25 cellular contexts compared by ENCODE assay signal in genomic region chr20:38000293-38000692, GRCh38. TPM values are rescaled to one million over a fixed set of nuclear protein-coding genes. Genes with fewer than 3 reads are reported as not detected.
DNase-seq lines count a peak whose midpoint lies in the region; ATAC-seq, FAIRE-seq and TF ChIP-seq lines count a peak whose summit lies in the region.
"Had no signal": no experiment of that assay in that cellular context is flagged by ENCODE, and none has a peak within 500 bp of the region (broad histone marks: within the 10 kb centered on the region; RNA-seq: fewer than 3 reads in every experiment).

No MANE protein-coding gene starts in this region.

- H3F3A ChIP-seq in neural progenitor cell (ENCODE audit: low read depth): no peaks in the 10 kb centered on the region
- H3F3A ChIP-seq in SK-N-SH (replicated peaks; ENCODE audit: insufficient read depth): peaks cover 25% of the 10 kb centered on the region

- no peak overlapping the region for H3K9ac ChIP-seq in HepG2 (ENCODE audit: insufficient read depth, low read depth, low read length)
- H3K9ac ChIP-seq in neural progenitor cell: no peak overlapping the region
- H3K9ac ChIP-seq in SK-N-SH: no peak overlapping the region
- H3K9ac ChIP-seq: BLaER1 had no signal

- in situ Hi-C loops in HepG2 (cut with HindIII; ENCODE audit: extremely low pct_ligation_motif_present, low pct_unique_long_range_greater_than_20kb): no loop called here

- H2AFZ ChIP-seq in HepG2 (ENCODE audit: low read length) (no peak overlapping the region), neural progenitor cell (replicated peaks) (no peak overlapping the region), SK-N-SH (ENCODE audit: low read depth) (no peak overlapping the region)

- no peaks in the 10 kb centered on the region for H3K9me2 ChIP-seq in SK-N-SH

- H3K9me3 ChIP-seq in HepG2 (ENCODE audit: low read length) (no peaks in the 10 kb centered on the region), right lobe of liver (no peaks in the 10 kb centered on the region), neural progenitor cell (ENCODE audit: low read depth) (no peaks in the 10 kb centered on the region), SK-N-SH (no peaks in the 10 kb centered on the region)
- H3K9me3 ChIP-seq in effector memory CD4-positive, alpha-beta T cell (ENCODE audit: control insufficient read depth, low read length): no peaks in the 10 kb centered on the region
- H3K9me3 ChIP-seq: BLaER1 had no signal

- TF ChIP-seq POLR2A in HepG2 (IDR thresholded peaks at IDR 0.05; ENCODE audit: insufficient read depth in 1 of 2, low read depth in 2 of 2, low read length in 2 of 2): no peak
- TF ChIP-seq POLR2A in right lobe of liver (IDR thresholded peaks at IDR 0.05): no peak

- no peak overlapping the region for H3K4me3 ChIP-seq in HepG2 (replicated peaks in 1 of 3; ENCODE audit: insufficient read depth in 1 of 3, low read depth in 2 of 3, low read length in 3 of 3)
- no peak overlapping the region for H3K4me3 ChIP-seq in right lobe of liver
- no peak overlapping the region for H3K4me3 ChIP-seq in neural progenitor cell
- no peak overlapping the region for H3K4me3 ChIP-seq in effector memory CD4-positive, alpha-beta T cell (ENCODE audit: insufficient read depth, low read depth, low read length, poor library complexity, severe bottlenecking)
- no peak overlapping the region for H3K4me3 ChIP-seq in SK-N-SH (ENCODE audit: low read depth in 2 of 2, low read length in 1 of 2)
- H3K4me3 ChIP-seq: BLaER1, GM12878 had no signal

- H3K4me1 ChIP-seq in HepG2 (ENCODE audit: insufficient read depth, low read length) (no peaks in the 10 kb centered on the region), right lobe of liver (no peaks in the 10 kb centered on the region), neural progenitor cell (no peaks in the 10 kb centered on the region), SK-N-SH (ENCODE audit: control insufficient read depth in 1 of 2, insufficient read depth in 2 of 2, low read depth in 1 of 2, low read length in 1 of 2) (peaks cover 7 to 18% of the 10 kb centered on the region in 2 experiments; a peak in 3 of 4 replicates)
- no peaks in the 10 kb centered on the region for H3K4me1 ChIP-seq in effector memory CD4-positive, alpha-beta T cell (ENCODE audit: control insufficient read depth, insufficient read depth, low read length, poor library complexity, severe bottlenecking)
- H3K4me1 ChIP-seq: BLaER1 had no signal

- TF ChIP-seq EP300 in HepG2 (IDR thresholded peaks at IDR 0.05; ENCODE audit: low read depth in 2 of 2, low read length in 2 of 2) (no peak), HepG2 (CRISPR knock-in tag; IDR thresholded peaks at IDR 0.05; ENCODE audit: borderline replicate concordance) (no peak), SK-N-SH (IDR thresholded peaks at IDR 0.05; ENCODE audit: borderline replicate concordance in 1 of 2, low read depth in 1 of 2, low read length in 1 of 2) (no peak)

- no peaks in the 10 kb centered on the region for H3K27me3 ChIP-seq in HepG2 (ENCODE audit: control insufficient read depth in 1 of 2, insufficient read depth in 2 of 2, low read length in 2 of 2)
- H3K27me3 ChIP-seq in right lobe of liver: no peaks in the 10 kb centered on the region
- no peaks in the 10 kb centered on the region for H3K27me3 ChIP-seq in neural progenitor cell
- no peaks in the 10 kb centered on the region for H3K27me3 ChIP-seq in effector memory CD4-positive, alpha-beta T cell (replicated peaks; ENCODE audit: control insufficient read depth, insufficient read depth, low read length, poor library complexity, severe bottlenecking)
- H3K27me3 ChIP-seq in SK-N-SH (ENCODE audit: insufficient read depth): no peaks in the 10 kb centered on the region
- H3K27me3 ChIP-seq: BLaER1 had no signal

- TF ChIP-seq CTCF in HepG2 (CRISPR knock-in tag; IDR thresholded peaks at IDR 0.05) (no peak), right lobe of liver (IDR thresholded peaks at IDR 0.05) (no peak), neural progenitor cell (IDR thresholded peaks at IDR 0.05) (no peak), SK-N-SH (IDR thresholded peaks at IDR 0.05) (no peak), natural killer cell (IDR thresholded peaks at IDR 0.05) (no peak)

- H3K79me2 ChIP-seq in HepG2 (ENCODE audit: insufficient read depth, low read length) (no peaks in the 10 kb centered on the region), neural progenitor cell (ENCODE audit: low read depth) (no peaks in the 10 kb centered on the region), SK-N-SH (ENCODE audit: insufficient read depth) (0 out of 2 replicates have a peak, but pooled peaks cover 5% of the 10 kb centered on the region)

- peaks cover 58 to 96% of the 10 kb centered on the region in 2 experiments for H3K36me3 ChIP-seq in HepG2 (replicated peaks in 1 of 2; ENCODE audit: control insufficient read depth in 1 of 2, insufficient read depth in 2 of 2, low read length in 2 of 2)
- H3K36me3 ChIP-seq in right lobe of liver: peaks cover 6 to 70% (median 17%) of the 10 kb centered on the region in 4 donors
- peaks cover 5% of the 10 kb centered on the region for H3K36me3 ChIP-seq in neural progenitor cell
- H3K36me3 ChIP-seq in effector memory CD4-positive, alpha-beta T cell (ENCODE audit: control insufficient read depth, insufficient read depth, low read length): peaks cover 68% of the 10 kb centered on the region
- peaks cover 30 to 66% of the 10 kb centered on the region in 2 experiments for H3K36me3 ChIP-seq in SK-N-SH (replicated peaks in 1 of 2; ENCODE audit: control insufficient read depth in 1 of 2, insufficient read depth in 2 of 2, low read length in 1 of 2)

- H3K27ac Mint-ChIP-seq in neural progenitor cell (no peak overlapping the region), natural killer cell (no peak overlapping the region)

- no peak for FAIRE-seq in HepG2 (lab: Jason Lieb, UNC)
- FAIRE-seq: A204.1, GM12878, GM18507 had no signal

- no peak overlapping the region for H3K4me2 ChIP-seq in HepG2 (ENCODE audit: low read depth, low read length)
- H3K4me2 ChIP-seq in neural progenitor cell: no peak overlapping the region
- H3K4me2 ChIP-seq in SK-N-SH: no peak overlapping the region
- H3K4me2 ChIP-seq: BLaER1 had no signal

- H4K20me1 ChIP-seq in HepG2 (ENCODE audit: insufficient read depth, low read length) (no peaks in the 10 kb centered on the region), neural progenitor cell (ENCODE audit: low read depth) (peaks cover 7% of the 10 kb centered on the region), SK-N-SH (ENCODE audit: insufficient read depth) (peaks cover 6% of the 10 kb centered on the region; the same call in 1 of the 2 replicates)

- 96% methylated on average over 13 of the region's 13 CpGs for WGBS in HepG2 (ENCODE audit: low lambda C conversion rate)
- WGBS in right lobe of liver (ENCODE audit: insufficient coverage, low coverage, low lambda C conversion rate, missing lambda C conversion rate): 94% methylated on average over 5 of the region's 13 CpGs
- WGBS in SK-N-SH (ENCODE audit: low lambda C conversion rate): 99% methylated on average over 13 of the region's 13 CpGs

- H3K36me3 Mint-ChIP-seq in neural progenitor cell (peaks cover 31% of the 10 kb centered on the region), natural killer cell (peaks cover 42% of the 10 kb centered on the region)

- H3K27me3 Mint-ChIP-seq in neural progenitor cell (ENCODE audit: insufficient read depth, low read depth) (peaks cover 2% of the 10 kb centered on the region), natural killer cell (ENCODE audit: low read depth in 2 of 2) (no peaks in the 10 kb centered on the region)
- H3K27me3 Mint-ChIP-seq: CD8-positive, alpha-beta memory T cell had no signal

- intact Hi-C loops in HepG2 (cut with micrococcal nuclease; ENCODE audit: unreplicated experiment) (no loop called here), right lobe of liver (cut with DNase I) (no loop called here), natural killer cell (cut with micrococcal nuclease) (no loop called here)

- BruUV-seq in HepG2 (replicated peaks; lab: Mats Ljungman, UMichigan): no TSS peak

- no peak for TF ChIP-seq RAD21 in HepG2 (CRISPR knock-in tag; IDR thresholded peaks at IDR 0.05)
- no peak for TF ChIP-seq RAD21 in SK-N-SH (IDR thresholded peaks at IDR 0.05; ENCODE audit: low read length)

- H3K9me3 Mint-ChIP-seq in neural progenitor cell: no peaks in the 10 kb centered on the region
- no peaks in the 10 kb centered on the region for H3K9me3 Mint-ChIP-seq in natural killer cell
- H3K9me3 Mint-ChIP-seq: CD8-positive, alpha-beta memory T cell had no signal

- POLR2A ChIA-PET in HepG2 (lab: Yijun Ruan, JAX) (no interaction called here), SK-N-SH (lab: Yijun Ruan, JAX) (no interaction called here)

- H3K4me1 Mint-ChIP-seq in neural progenitor cell (peaks cover 13% of the 10 kb centered on the region), natural killer cell (no peaks in the 10 kb centered on the region)

- DNase-seq in HepG2 (ENCODE audit: low spot score) (no peak), right lobe of liver (no peak), neural progenitor cell (ENCODE audit: low spot score) (peak; percentile 16), NCI-H187 (lab: John Stamatoyannopoulos, UW) (no peak), SK-N-SH (no peak), natural killer cell (no peak)
- no peak for DNase-seq in effector memory CD4-positive, alpha-beta T cell
- DNase-seq: CD8-positive, alpha-beta memory T cell; DMS53; EL; GOT3; KG1; NCI-H1105 treated with DMSO at 0.1 percent for 48 hours; NCI-H1694; NCI-H2107; NCI-H510A; NCI-H774; OCI-M1; SHP77 had no signal

- no peak overlapping the region for H3K27ac ChIP-seq in HepG2 (ENCODE audit: extremely low read length, insufficient read depth, low read length)
- no peak overlapping the region for H3K27ac ChIP-seq in right lobe of liver
- H3K27ac ChIP-seq in cingulate gyrus (ENCODE audit: low read depth, low read length): peak overlapping the region; percentile 63
- no peak overlapping the region for H3K27ac ChIP-seq in neural progenitor cell
- no peak overlapping the region for H3K27ac ChIP-seq in effector memory CD4-positive, alpha-beta T cell (ENCODE audit: insufficient read depth, low read length, poor library complexity, severe bottlenecking)
- no peak overlapping the region for H3K27ac ChIP-seq in SK-N-SH (ENCODE audit: low read depth in 2 of 2, low read length in 1 of 2)
- H3K27ac ChIP-seq: BLaER1 had no signal

- H3K4me3 Mint-ChIP-seq in neural progenitor cell (no peak overlapping the region), natural killer cell (no peak overlapping the region)
- H3K4me3 Mint-ChIP-seq: CD8-positive, alpha-beta memory T cell had no signal

- ATAC-seq in HepG2 (no peak; the same call in 2 of the 3 replicates), right lobe of liver (no peak), natural killer cell (no peak)
- ATAC-seq: GM12878, HCT116 had no signal

- CTCF ChIA-PET in HepG2 (lab: Yijun Ruan, JAX; ENCODE audit: low intra/inter-chr PET ratio, low total read pairs): no interaction called here
- CTCF ChIA-PET in SK-N-SH (lab: Yijun Ruan, JAX): interaction anchor here (1.2 to 1.8 kb wide), 2 partner anchors 12 to 97 kb away, joined by 3 to 5 read pairs; partner anchors contain the start of gene VSTM2L

RNA-seq across cellular contexts. Expression of gene TTI1, which starts 33.0 kb away (rescaled TPM):
- total RNA-seq in HepG2 (2016; rRNA removed; fragmentation: Illumina TruSeq; extraction: Trizol) (39.8 and 51.7 TPM in 2 replicates), right lobe of liver (10 to 100 TPM in 4 of 6 experiments, 1 to 10 TPM in 2; 8.6 to 14.3 (median 11.3) TPM), neural progenitor cell (ENCODE audit: low replicate concordance) (52.1 and 55.9 TPM in 2 replicates), natural killer cell (10 to 100 TPM; 15.9 to 23.9 (median 18.9) TPM)
- 4.3 and 5.3 TPM in 2 replicates for total RNA-seq in HepG2 (2016; cell fraction: cytosol; rRNA removed; fragmentation: Illumina TruSeq; extraction: Trizol; ENCODE audit: low read depth)
- 39.0 and 48.3 TPM in 2 replicates for total RNA-seq in HepG2 (2016; cell fraction: insoluble cytoplasmic fraction; rRNA removed; fragmentation: Illumina TruSeq; extraction: Trizol)
- total RNA-seq in HepG2 (2016; cell fraction: membrane; rRNA removed; fragmentation: Illumina TruSeq; extraction: Trizol): 12.1 and 12.8 TPM in 2 replicates
- 53.4 and 63.7 TPM in 2 replicates for total RNA-seq in HepG2 (2016; cell fraction: nucleus; rRNA removed; fragmentation: Illumina TruSeq; extraction: Trizol)
- polyA plus RNA-seq in HepG2 (2011; rRNA removed) (21.5 and 22.9 TPM in 2 replicates), SK-N-SH (2012; rRNA removed) (14.7 and 15.6 TPM in 2 replicates)
- polyA plus RNA-seq in HepG2 (2011; cell fraction: cytosol; rRNA removed): 15.4 and 16.2 TPM in 2 replicates
- 16.1 and 18.5 TPM in 2 replicates for polyA plus RNA-seq in HepG2 (2011; cell fraction: nucleus; rRNA removed)
- 15.4 and 20.9 TPM in 2 replicates for polyA plus RNA-seq in HepG2 (2012)
- polyA plus RNA-seq in HepG2 (2016; cell fraction: cytosol; fragmentation: Illumina TruSeq; extraction: Trizol; ENCODE audit: low read depth): 2.1 and 2.4 TPM in 2 replicates
- 23.2 and 30.3 TPM in 2 replicates for polyA plus RNA-seq in HepG2 (2016; cell fraction: insoluble cytoplasmic fraction; fragmentation: Illumina TruSeq; extraction: Trizol; ENCODE audit: low read depth)
- polyA plus RNA-seq in HepG2 (2016; cell fraction: membrane; fragmentation: Illumina TruSeq; extraction: Trizol; ENCODE audit: low read depth): 3.8 and 4.7 TPM in 2 replicates
- 32.5 and 34.5 TPM in 2 replicates for polyA plus RNA-seq in HepG2 (2016; cell fraction: nucleus; fragmentation: Illumina TruSeq; extraction: Trizol; ENCODE audit: insufficient read depth, low read depth)
- 67.8 and 87.6 TPM in 2 replicates for polyA minus RNA-seq in HepG2 (2011; rRNA and poly(A)+ RNA removed; ENCODE audit: low replicate concordance)
- 20.3 and 23.7 TPM in 2 replicates for polyA minus RNA-seq in HepG2 (2011; cell fraction: cytosol; rRNA and poly(A)+ RNA removed)
- 72.5 and 93.6 TPM in 2 replicates for polyA minus RNA-seq in HepG2 (2011; cell fraction: nucleus; rRNA and poly(A)+ RNA removed)
- polyA plus RNA-seq in SK-N-SH (2012; cell fraction: cytosol; rRNA removed): 10.3 and 12.2 TPM in 2 replicates
- polyA plus RNA-seq in SK-N-SH (2012; cell fraction: nucleus; rRNA removed): 14.8 and 19.5 TPM in 2 replicates

RNA-seq across cellular contexts. Expression of gene RPRD1B, which starts 33.3 kb away (rescaled TPM):
- total RNA-seq in HepG2 (2016; rRNA removed; fragmentation: Illumina TruSeq; extraction: Trizol) (41.5 and 45.6 TPM in 2 replicates), right lobe of liver (100 to 1,000 TPM in 1 of 6 experiments, 10 to 100 TPM in 5; 25.0 to 153 (median 37.9) TPM), neural progenitor cell (ENCODE audit: low replicate concordance) (21.6 and 37.7 TPM in 2 replicates), natural killer cell (10 to 100 TPM; 75.8 to 87.3 (median 77.6) TPM)
- 88.9 and 116 TPM in 2 replicates for total RNA-seq in HepG2 (2016; cell fraction: cytosol; rRNA removed; fragmentation: Illumina TruSeq; extraction: Trizol; ENCODE audit: low read depth)
- total RNA-seq in HepG2 (2016; cell fraction: insoluble cytoplasmic fraction; rRNA removed; fragmentation: Illumina TruSeq; extraction: Trizol): 39.5 and 44.6 TPM in 2 replicates
- total RNA-seq in HepG2 (2016; cell fraction: membrane; rRNA removed; fragmentation: Illumina TruSeq; extraction: Trizol): 25.9 and 26.4 TPM in 2 replicates
- 54.7 and 73.0 TPM in 2 replicates for total RNA-seq in HepG2 (2016; cell fraction: nucleus; rRNA removed; fragmentation: Illumina TruSeq; extraction: Trizol)
- polyA plus RNA-seq in HepG2 (2011; rRNA removed) (29.7 and 31.1 TPM in 2 replicates), SK-N-SH (2012; rRNA removed) (11.8 and 13.3 TPM in 2 replicates)
- polyA plus RNA-seq in HepG2 (2011; cell fraction: cytosol; rRNA removed): 16.3 and 23.0 TPM in 2 replicates
- polyA plus RNA-seq in HepG2 (2011; cell fraction: nucleus; rRNA removed): 23.9 and 28.8 TPM in 2 replicates
- 25.6 and 28.2 TPM in 2 replicates for polyA plus RNA-seq in HepG2 (2012)
- 1.9 and 2.1 TPM in 2 replicates for polyA plus RNA-seq in HepG2 (2016; cell fraction: cytosol; fragmentation: Illumina TruSeq; extraction: Trizol; ENCODE audit: low read depth)
- 40.0 and 47.0 TPM in 2 replicates for polyA plus RNA-seq in HepG2 (2016; cell fraction: insoluble cytoplasmic fraction; fragmentation: Illumina TruSeq; extraction: Trizol; ENCODE audit: low read depth)
- 7.1 and 7.5 TPM in 2 replicates for polyA plus RNA-seq in HepG2 (2016; cell fraction: membrane; fragmentation: Illumina TruSeq; extraction: Trizol; ENCODE audit: low read depth)
- 61.9 and 76.1 TPM in 2 replicates for polyA plus RNA-seq in HepG2 (2016; cell fraction: nucleus; fragmentation: Illumina TruSeq; extraction: Trizol; ENCODE audit: insufficient read depth, low read depth)
- 39.2 and 72.4 TPM in 2 replicates for polyA minus RNA-seq in HepG2 (2011; rRNA and poly(A)+ RNA removed; ENCODE audit: low replicate concordance)
- polyA minus RNA-seq in HepG2 (2011; cell fraction: cytosol; rRNA and poly(A)+ RNA removed): 36.2 and 48.9 TPM in 2 replicates
- 98.0 and 104 TPM in 2 replicates for polyA minus RNA-seq in HepG2 (2011; cell fraction: nucleus; rRNA and poly(A)+ RNA removed)
- 12.9 and 14.0 TPM in 2 replicates for polyA plus RNA-seq in SK-N-SH (2012; cell fraction: cytosol; rRNA removed)
- polyA plus RNA-seq in SK-N-SH (2012; cell fraction: nucleus; rRNA removed): 17.2 and 23.2 TPM in 2 replicates
